19 cellular contexts compared by ENCODE assay signal in the genomic region with DNA sequence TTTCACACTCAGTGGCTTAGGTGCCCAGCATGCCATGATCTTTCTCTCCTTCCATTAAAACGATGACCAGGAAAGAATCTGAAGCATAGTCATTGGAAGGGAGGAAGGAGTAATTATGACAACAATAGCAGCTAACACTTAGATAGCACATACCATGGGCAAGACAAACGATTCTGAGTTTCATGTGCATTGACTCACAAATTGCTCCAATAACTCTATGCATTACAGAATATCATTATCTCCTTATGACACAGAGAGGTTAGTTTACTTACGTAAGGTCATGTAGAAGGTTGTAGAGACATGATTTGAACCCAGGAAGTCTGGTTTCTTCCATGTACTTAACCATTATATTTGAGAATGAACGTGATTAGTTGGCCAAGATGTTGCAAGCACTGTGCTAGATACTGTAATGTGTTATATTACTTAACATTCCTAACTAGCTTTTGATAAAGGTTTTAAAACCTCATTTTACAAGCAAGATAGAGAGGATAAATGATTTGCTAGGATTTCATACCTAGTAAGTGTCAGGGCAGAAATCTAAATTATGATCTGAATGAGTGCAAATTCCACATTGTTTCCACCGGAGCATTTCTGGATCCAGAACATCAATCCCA.
DNase-seq lines count a peak whose midpoint lies in the region; ATAC-seq, FAIRE-seq and TF ChIP-seq lines count a peak whose summit lies in the region.
"Had no signal": no experiment of that assay in that cellular context is flagged by ENCODE, and none has a peak within 500 bp of the region (broad histone marks: within the 10 kb centered on the region; RNA-seq: fewer than 3 reads in every experiment).

No MANE protein-coding gene starts in this region.

- H3K4me1 ChIP-seq in liver (ENCODE audit: control insufficient read depth in 4 of 4, insufficient read depth in 4 of 4, low read length in 3 of 4) (peaks cover 0 to 16% (median 15%) of the 10 kb centered on the region in 4 donors), HepG2 (ENCODE audit: insufficient read depth, low read length) (peaks cover 50% of the 10 kb centered on the region), gastroesophageal sphincter (peaks cover 3 to 44% (median 6%) of the 10 kb centered on the region in 3 donors), pancreas (peaks cover 4 to 19% (median 13%) of the 10 kb centered on the region in 3 donors)
- H3K4me1 ChIP-seq in CD8-positive, alpha-beta memory T cell (ENCODE audit: insufficient read depth, low read length): no peaks in the 10 kb centered on the region
- H3K4me1 ChIP-seq: HAP-1 had no signal

- TF ChIP-seq CTCF in liver (IDR thresholded peaks at IDR 0.05; ENCODE audit: low read depth, low read length, missing input control): no peak
- no peak for TF ChIP-seq CTCF in HepG2 (CRISPR knock-in tag; IDR thresholded peaks at IDR 0.05)
- TF ChIP-seq CTCF in gastroesophageal sphincter (IDR thresholded peaks at IDR 0.05): no peak
- no peak for TF ChIP-seq CTCF in pancreas (IDR thresholded peaks at IDR 0.05)

- no peak overlapping the region for H3K27ac Mint-ChIP-seq in activated CD4-positive, alpha-beta memory T cell treated with anti-CD3 and anti-CD28 coated beads for 36 hours
- H3K27ac Mint-ChIP-seq in CD8-positive, alpha-beta memory T cell: no peak overlapping the region
- H3K27ac Mint-ChIP-seq: CD4-positive, alpha-beta T cell; naive thymus-derived CD8-positive, alpha-beta T cell; stimulated activated memory B cell treated with anti-CD40 and anti-IgM and Interleukin-4, amounts not matched to agents 10 μg/mL and 1 μg/mL and 100 μg/mL, for 72 hours had no signal

- peak overlapping the region; percentile 17 to 51 for H3K27ac ChIP-seq in liver (ENCODE audit: low read depth in 1 of 2, low read length in 2 of 2)
- H3K27ac ChIP-seq in HepG2 (ENCODE audit: extremely low read length, insufficient read depth, low read length): no peak overlapping the region
- peak overlapping the region in 3 of 4 donors; percentile 34 to 70 (median 64) for H3K27ac ChIP-seq in gastroesophageal sphincter
- peak overlapping the region in 2 of 4 donors; percentile 13 to 24 for H3K27ac ChIP-seq in pancreas
- no peak overlapping the region for H3K27ac ChIP-seq in CD8-positive, alpha-beta memory T cell (ENCODE audit: low read depth, low read length)
- H3K27ac ChIP-seq: brain microvascular endothelial cell had no signal

- H3K27me3 Mint-ChIP-seq in activated CD4-positive, alpha-beta memory T cell treated with anti-CD3 and anti-CD28 coated beads for 36 hours: no peaks in the 10 kb centered on the region
- peaks cover 3 to 5% of the 10 kb centered on the region in 2 donors for H3K27me3 Mint-ChIP-seq in CD8-positive, alpha-beta memory T cell
- H3K27me3 Mint-ChIP-seq: CD4-positive, alpha-beta T cell had no signal

- POLR2A ChIA-PET in HepG2 (lab: Yijun Ruan, JAX): no interaction called here
- POLR2A ChIA-PET in activated CD4-positive, alpha-beta memory T cell treated with anti-CD3 and anti-CD28 coated beads for 36 hours (lab: Charles Lee): no interaction called here
- POLR2A ChIA-PET in CD8-positive, alpha-beta memory T cell (lab: Charles Lee): no interaction called here

- in situ Hi-C loops in HepG2 (cut with HindIII; ENCODE audit: extremely low pct_ligation_motif_present, low pct_unique_long_range_greater_than_20kb): no loop called here

- H3K4me3 ChIP-seq in liver (ENCODE audit: low read depth in 1 of 3, low read length in 3 of 3) (no peak overlapping the region), HepG2 (replicated peaks in 1 of 3; ENCODE audit: insufficient read depth in 1 of 3, low read depth in 2 of 3, low read length in 3 of 3) (no peak overlapping the region), gastroesophageal sphincter (no peak overlapping the region), pancreas (no peak overlapping the region)
- no peak overlapping the region for H3K4me3 ChIP-seq in CD8-positive, alpha-beta memory T cell (ENCODE audit: low read length)
- H3K4me3 ChIP-seq: HAP-1 had no signal

- no peaks in the 10 kb centered on the region for H3K36me3 Mint-ChIP-seq in activated CD4-positive, alpha-beta memory T cell treated with anti-CD3 and anti-CD28 coated beads for 36 hours
- peaks cover 0 to 2% (median 0%) of the 10 kb centered on the region in 3 donors for H3K36me3 Mint-ChIP-seq in CD8-positive, alpha-beta memory T cell
- H3K36me3 Mint-ChIP-seq: naive thymus-derived CD8-positive, alpha-beta T cell; stimulated activated memory B cell treated with anti-CD40 and anti-IgM and Interleukin-4, amounts not matched to agents 10 μg/mL and 1 μg/mL and 100 μg/mL, for 72 hours had no signal

- CTCF ChIA-PET in HepG2 (lab: Yijun Ruan, JAX; ENCODE audit: low intra/inter-chr PET ratio, low total read pairs): no interaction called here
- CTCF ChIA-PET in activated CD4-positive, alpha-beta memory T cell treated with anti-CD3 and anti-CD28 coated beads for 36 hours (lab: Charles Lee): no interaction called here
- CTCF ChIA-PET in CD8-positive, alpha-beta memory T cell (lab: Charles Lee): interaction anchor here (1.5 kb wide), 1 partner anchor 10 kb away, joined by 3 read pairs; no protein-coding TSS in a partner anchor

- DNase-seq in HepG2 (ENCODE audit: low spot score) (no peak), pancreas (no peak), AG08396 (ENCODE audit: low spot score) (no peak)
- DNase-seq in activated CD4-positive, alpha-beta memory T cell treated with anti-CD3 and anti-CD28 coated beads for 36 hours: no peak
- no peak for DNase-seq in CD8-positive, alpha-beta memory T cell
- DNase-seq: activated CD4-positive, alpha-beta T cell treated with anti-CD3 and anti-CD28 coated beads, Interleukin-2, amount 50 U/mL, for 1 hour; activated naive CD4-positive, alpha-beta T cell treated with anti-CD3 and anti-CD28 coated beads, Interleukin-2, amount 50 U/mL, for 16 hours; brain microvascular endothelial cell; CD4-positive, alpha-beta T cell; DMS79 treated with DMSO at 0.1 percent for 48 hours; effector CD4-positive, alpha-beta T cell; naive thymus-derived CD8-positive, alpha-beta T cell; NCI-H1436 had no signal

- H2AFZ ChIP-seq in HepG2 (ENCODE audit: low read length): no peak overlapping the region

- TF ChIP-seq POLR2A in HepG2 (IDR thresholded peaks at IDR 0.05; ENCODE audit: insufficient read depth in 1 of 2, low read depth in 2 of 2, low read length in 2 of 2): no peak
- no peak for TF ChIP-seq POLR2A in gastroesophageal sphincter (IDR thresholded peaks at IDR 0.05)

- no peaks in the 10 kb centered on the region for H4K20me1 ChIP-seq in HepG2 (ENCODE audit: insufficient read depth, low read length)

- no peaks in the 10 kb centered on the region for H3K79me2 ChIP-seq in HepG2 (ENCODE audit: insufficient read depth, low read length)

- TF ChIP-seq EP300 in HepG2 (IDR thresholded peaks at IDR 0.05; ENCODE audit: low read depth in 2 of 2, low read length in 2 of 2) (no peak), HepG2 (CRISPR knock-in tag; IDR thresholded peaks at IDR 0.05; ENCODE audit: borderline replicate concordance) (no peak), gastroesophageal sphincter (IDR thresholded peaks at IDR 0.05) (no peak)

- H3K9me3 ChIP-seq in liver (ENCODE audit: control insufficient read depth in 4 of 4, low read length in 3 of 4) (no peaks in the 10 kb centered on the region), HepG2 (ENCODE audit: low read length) (no peaks in the 10 kb centered on the region), gastroesophageal sphincter (no peaks in the 10 kb centered on the region), pancreas (no peaks in the 10 kb centered on the region)
- no peaks in the 10 kb centered on the region for H3K9me3 ChIP-seq in CD8-positive, alpha-beta memory T cell (ENCODE audit: low read length)
- H3K9me3 ChIP-seq: HAP-1 had no signal

- H3K36me3 ChIP-seq in liver (ENCODE audit: control insufficient read depth in 4 of 4, insufficient read depth in 3 of 4, low read depth in 1 of 4, low read length in 3 of 4) (no peaks in the 10 kb centered on the region), HepG2 (replicated peaks in 1 of 2; ENCODE audit: control insufficient read depth in 1 of 2, insufficient read depth in 2 of 2, low read length in 2 of 2) (no peaks in the 10 kb centered on the region), gastroesophageal sphincter (no peaks in the 10 kb centered on the region), pancreas (no peaks in the 10 kb centered on the region)
- H3K36me3 ChIP-seq in CD8-positive, alpha-beta memory T cell (ENCODE audit: insufficient read depth, low read length): no peaks in the 10 kb centered on the region
- H3K36me3 ChIP-seq: brain microvascular endothelial cell, HAP-1 had no signal

- FAIRE-seq in HepG2 (lab: Jason Lieb, UNC) (no peak), pancreas (lab: Jason Lieb, UNC) (peak; percentile 67)
- FAIRE-seq: GM18507 had no signal

- intact Hi-C loops in HepG2 (cut with micrococcal nuclease; ENCODE audit: unreplicated experiment) (no loop called here), pancreas (cut with DNase I) (no loop called here)
- intact Hi-C loops in activated CD4-positive, alpha-beta memory T cell treated with anti-CD3 and anti-CD28 coated beads for 36 hours (cut with micrococcal nuclease): no loop called here

- no peaks in the 10 kb centered on the region for H3K27me3 ChIP-seq in liver (ENCODE audit: control insufficient read depth in 4 of 4, insufficient read depth in 4 of 4, low read length in 3 of 4)
- no peaks in the 10 kb centered on the region for H3K27me3 ChIP-seq in HepG2 (ENCODE audit: control insufficient read depth in 1 of 2, insufficient read depth in 2 of 2, low read length in 2 of 2)
- H3K27me3 ChIP-seq in gastroesophageal sphincter: no peaks in the 10 kb centered on the region
- no peaks in the 10 kb centered on the region for H3K27me3 ChIP-seq in pancreas
- no peaks in the 10 kb centered on the region for H3K27me3 ChIP-seq in CD8-positive, alpha-beta memory T cell (ENCODE audit: insufficient read depth, low read length, poor library complexity, severe bottlenecking)
- H3K27me3 ChIP-seq: brain microvascular endothelial cell had no signal

- H3K9me3 Mint-ChIP-seq in activated CD4-positive, alpha-beta memory T cell treated with anti-CD3 and anti-CD28 coated beads for 36 hours: no peaks in the 10 kb centered on the region
- no peaks in the 10 kb centered on the region for H3K9me3 Mint-ChIP-seq in CD8-positive, alpha-beta memory T cell
- H3K9me3 Mint-ChIP-seq: CD4-positive, alpha-beta T cell; naive thymus-derived CD8-positive, alpha-beta T cell; stimulated activated memory B cell treated with anti-CD40 and anti-IgM and Interleukin-4, amounts not matched to agents 10 μg/mL and 1 μg/mL and 100 μg/mL, for 72 hours had no signal

- no peak overlapping the region for H3K4me2 ChIP-seq in HepG2 (ENCODE audit: low read depth, low read length)

- TF ChIP-seq RAD21 in liver (IDR thresholded peaks at IDR 0.05) (no peak), HepG2 (CRISPR knock-in tag; IDR thresholded peaks at IDR 0.05) (no peak)

- peaks cover 6% of the 10 kb centered on the region for H3K4me1 Mint-ChIP-seq in activated CD4-positive, alpha-beta memory T cell treated with anti-CD3 and anti-CD28 coated beads for 36 hours (ENCODE audit: low read depth)
- peaks cover 0 to 3% (median under 1%) of the 10 kb centered on the region in 3 donors for H3K4me1 Mint-ChIP-seq in CD8-positive, alpha-beta memory T cell

- no TSS peak for BruUV-seq in HepG2 (replicated peaks; lab: Mats Ljungman, UMichigan)

- ATAC-seq in HepG2 (no peak), gastroesophageal sphincter (no peak), pancreas (no peak), GM21786 (IDR thresholded peaks at IDR 0.05; ENCODE audit: unreplicated experiment) (no peak)
- ATAC-seq: naive thymus-derived CD8-positive, alpha-beta T cell; stimulated activated memory B cell treated with anti-CD40 and anti-IgM and Interleukin-4, amounts not matched to agents 10 μg/mL and 1 μg/mL and 100 μg/mL, for 72 hours had no signal

- H3K4me3 Mint-ChIP-seq in activated CD4-positive, alpha-beta memory T cell treated with anti-CD3 and anti-CD28 coated beads for 36 hours: no peak overlapping the region
- no peak overlapping the region for H3K4me3 Mint-ChIP-seq in CD8-positive, alpha-beta memory T cell
- H3K4me3 Mint-ChIP-seq: CD4-positive, alpha-beta T cell; naive thymus-derived CD8-positive, alpha-beta T cell; stimulated activated memory B cell treated with anti-CD40 and anti-IgM and Interleukin-4, amounts not matched to agents 10 μg/mL and 1 μg/mL and 100 μg/mL, for 72 hours had no signal

- H3K9ac ChIP-seq in liver (ENCODE audit: low read depth in 1 of 2, low read length in 2 of 2): no peak overlapping the region
- H3K9ac ChIP-seq in HepG2 (ENCODE audit: insufficient read depth, low read depth, low read length): no peak overlapping the region

- WGBS in liver: 51% methylated on average over 5 of the region's 5 CpGs
- WGBS in HepG2 (ENCODE audit: low lambda C conversion rate): 17% methylated on average over 5 of the region's 5 CpGs
- 50 to 54% methylated on average over 4 to 5 of the region's 5 CpGs for WGBS in gastroesophageal sphincter (ENCODE audit: low coverage in 1 of 2), 2 donors
- 46 to 53% methylated on average over 5 of the region's 5 CpGs for WGBS in pancreas, 2 donors

Comparison
In these comparisons a context has a peak if more than half of its experiments do, and no peak if none do; other contexts are left out.
1. H3K27ac ChIP-seq: peak in liver (2 of 2) and gastroesophageal sphincter (3 of 4); none in HepG2 (single experiment) and CD8-positive, alpha-beta memory T cell (single experiment).